Comparison of ENCODE assay signal across 9 cellular contexts in the genomic region with DNA sequence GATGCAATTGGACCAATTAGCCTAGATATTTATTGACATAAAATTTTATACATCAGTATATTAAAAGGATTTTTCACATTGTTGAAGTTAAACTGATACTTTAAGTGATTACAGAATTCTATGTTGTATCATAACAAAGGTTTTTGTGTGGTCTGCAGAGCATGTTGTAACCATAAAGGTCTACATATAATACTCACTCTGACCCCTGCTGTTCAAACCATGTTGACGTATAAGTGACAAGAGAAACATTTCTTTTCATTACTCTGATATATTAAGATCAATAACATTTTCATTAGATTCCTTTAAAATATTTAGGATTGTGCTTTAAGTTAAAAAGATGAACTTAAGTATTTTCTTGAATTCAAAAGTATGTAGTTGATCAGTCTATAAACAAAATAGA.
A peak's percentile ranks its signal among the peaks of the same experiment; 100 is the strongest.
DNase-seq lines count a peak whose midpoint lies in the region; ATAC-seq and TF ChIP-seq lines count a peak whose summit lies in the region.
"Had no signal": no experiment of that assay in that cellular context is flagged by ENCODE, and none has a peak within 500 bp of the region (broad histone marks: within the 10 kb centered on the region; RNA-seq: fewer than 3 reads in every experiment).

No MANE protein-coding gene starts in this region.

- CTCF ChIA-PET in activated CD8-positive, alpha-beta memory T cell treated with anti-CD3 and anti-CD28 coated beads, Interleukin-2, amount 10 ng/mL, durations not matched to agents 7 days and 5 days (lab: Charles Lee), result no interaction called here
- CTCF ChIA-PET in activated CD4-positive, alpha-beta memory T cell treated with anti-CD3 and anti-CD28 coated beads, Interleukin-2, amount 10 ng/mL, durations not matched to agents 7 days and 5 days (lab: Charles Lee), result no interaction called here

- POLR2A ChIA-PET in activated CD4-positive, alpha-beta memory T cell treated with anti-CD3 and anti-CD28 coated beads, Interleukin-2, amount 10 ng/mL, durations not matched to agents 7 days and 5 days (lab: Charles Lee), result no interaction called here

- H3K4me3 ChIP-seq in endodermal cell (ENCODE audit: low read length), result no peak overlapping the region
- H3K4me3 ChIP-seq: K562 had no signal

- no peaks in the 10 kb centered on the region for H3K36me3 Mint-ChIP-seq in endodermal cell (ENCODE audit: low read depth)
- no peaks in the 10 kb centered on the region for H3K36me3 Mint-ChIP-seq in activated CD8-positive, alpha-beta memory T cell treated with anti-CD3 and anti-CD28 coated beads, Interleukin-2, amount 10 ng/mL, durations not matched to agents 7 days and 5 days
- H3K36me3 Mint-ChIP-seq in stimulated activated naive B cell treated with anti-CD40 and anti-IgM and Interleukin-4, amounts not matched to agents 10 μg/mL and 1 μg/mL and 100 μg/mL, for 72 hours, result no peaks in the 10 kb centered on the region
- no peaks in the 10 kb centered on the region for H3K36me3 Mint-ChIP-seq in activated CD4-positive, alpha-beta memory T cell treated with anti-CD3 and anti-CD28 coated beads, Interleukin-2, amount 10 ng/mL, durations not matched to agents 7 days and 5 days (ENCODE audit: low read depth)

- no peak overlapping the region for H3K4me3 Mint-ChIP-seq in endodermal cell
- H3K4me3 Mint-ChIP-seq in activated CD8-positive, alpha-beta memory T cell treated with anti-CD3 and anti-CD28 coated beads, Interleukin-2, amount 10 ng/mL, durations not matched to agents 7 days and 5 days, result no peak overlapping the region
- H3K4me3 Mint-ChIP-seq in stimulated activated naive B cell treated with anti-CD40 and anti-IgM and Interleukin-4, amounts not matched to agents 10 μg/mL and 1 μg/mL and 100 μg/mL, for 72 hours, result no peak overlapping the region
- no peak overlapping the region for H3K4me3 Mint-ChIP-seq in activated CD4-positive, alpha-beta memory T cell treated with anti-CD3 and anti-CD28 coated beads, Interleukin-2, amount 10 ng/mL, durations not matched to agents 7 days and 5 days

- H3K9me3 ChIP-seq in endodermal cell (ENCODE audit: control insufficient read depth, low read length), result no peaks in the 10 kb centered on the region

- WGBS in endodermal cell (ENCODE audit: insufficient coverage in 1 of 2, insufficient read length in 1 of 2), 2 experiments, result no CpG with 5 or more reads among the region's 1 CpG

- no peak overlapping the region for H3K27ac Mint-ChIP-seq in endodermal cell
- H3K27ac Mint-ChIP-seq in activated CD8-positive, alpha-beta memory T cell treated with anti-CD3 and anti-CD28 coated beads, Interleukin-2, amount 10 ng/mL, durations not matched to agents 7 days and 5 days, result no peak overlapping the region
- H3K27ac Mint-ChIP-seq in stimulated activated naive B cell treated with anti-CD40 and anti-IgM and Interleukin-4, amounts not matched to agents 10 μg/mL and 1 μg/mL and 100 μg/mL, for 72 hours, result no peak overlapping the region
- H3K27ac Mint-ChIP-seq in activated CD4-positive, alpha-beta memory T cell treated with anti-CD3 and anti-CD28 coated beads, Interleukin-2, amount 10 ng/mL, durations not matched to agents 7 days and 5 days, result no peak overlapping the region

- TF ChIP-seq CTCF in C4-2B (conservative IDR thresholded peaks at IDR 0.05) (peak; percentile 35), endodermal cell (conservative IDR thresholded peaks at IDR 0.05) (peak; percentile 10)

- no peaks in the 10 kb centered on the region for H3K4me1 Mint-ChIP-seq in endodermal cell
- no peaks in the 10 kb centered on the region for H3K4me1 Mint-ChIP-seq in activated CD8-positive, alpha-beta memory T cell treated with anti-CD3 and anti-CD28 coated beads, Interleukin-2, amount 10 ng/mL, durations not matched to agents 7 days and 5 days
- no peaks in the 10 kb centered on the region for H3K4me1 Mint-ChIP-seq in stimulated activated naive B cell treated with anti-CD40 and anti-IgM and Interleukin-4, amounts not matched to agents 10 μg/mL and 1 μg/mL and 100 μg/mL, for 72 hours
- H3K4me1 Mint-ChIP-seq in activated CD4-positive, alpha-beta memory T cell treated with anti-CD3 and anti-CD28 coated beads, Interleukin-2, amount 10 ng/mL, durations not matched to agents 7 days and 5 days, result no peaks in the 10 kb centered on the region

- no peaks in the 10 kb centered on the region for H3K9me3 Mint-ChIP-seq in endodermal cell
- no peaks in the 10 kb centered on the region for H3K9me3 Mint-ChIP-seq in activated CD8-positive, alpha-beta memory T cell treated with anti-CD3 and anti-CD28 coated beads, Interleukin-2, amount 10 ng/mL, durations not matched to agents 7 days and 5 days (ENCODE audit: low read depth)
- no peaks in the 10 kb centered on the region for H3K9me3 Mint-ChIP-seq in stimulated activated naive B cell treated with anti-CD40 and anti-IgM and Interleukin-4, amounts not matched to agents 10 μg/mL and 1 μg/mL and 100 μg/mL, for 72 hours
- no peaks in the 10 kb centered on the region for H3K9me3 Mint-ChIP-seq in activated CD4-positive, alpha-beta memory T cell treated with anti-CD3 and anti-CD28 coated beads, Interleukin-2, amount 10 ng/mL, durations not matched to agents 7 days and 5 days

- no peaks in the 10 kb centered on the region for H3K27me3 ChIP-seq in endodermal cell (ENCODE audit: control insufficient read depth, insufficient read depth, low read length, poor library complexity, severe bottlenecking)

- H3K27me3 Mint-ChIP-seq in endodermal cell (ENCODE audit: insufficient read depth), result no peaks in the 10 kb centered on the region
- no peaks in the 10 kb centered on the region for H3K27me3 Mint-ChIP-seq in activated CD8-positive, alpha-beta memory T cell treated with anti-CD3 and anti-CD28 coated beads, Interleukin-2, amount 10 ng/mL, durations not matched to agents 7 days and 5 days
- H3K27me3 Mint-ChIP-seq in stimulated activated naive B cell treated with anti-CD40 and anti-IgM and Interleukin-4, amounts not matched to agents 10 μg/mL and 1 μg/mL and 100 μg/mL, for 72 hours, result no peaks in the 10 kb centered on the region
- H3K27me3 Mint-ChIP-seq in activated CD4-positive, alpha-beta memory T cell treated with anti-CD3 and anti-CD28 coated beads, Interleukin-2, amount 10 ng/mL, durations not matched to agents 7 days and 5 days, result no peaks in the 10 kb centered on the region

- H3K9ac ChIP-seq in endodermal cell (ENCODE audit: extremely low read depth, low read length, poor library complexity, severe bottlenecking), result no peak overlapping the region

- no peaks in the 10 kb centered on the region for H3K4me1 ChIP-seq in endodermal cell (ENCODE audit: control insufficient read depth, insufficient read depth, low read length)

- no peaks in the 10 kb centered on the region for H3K36me3 ChIP-seq in endodermal cell (ENCODE audit: control insufficient read depth, insufficient read depth, low read length)

- DNase-seq in NCI-H1092 treated with DMSO at 0.1 percent for 48 hours (lab: John Stamatoyannopoulos, UW) (peak; percentile 39), endodermal cell (no peak)
- DNase-seq in activated CD8-positive, alpha-beta memory T cell treated with anti-CD3 and anti-CD28 coated beads, Interleukin-2, amount 10 ng/mL, durations not matched to agents 7 days and 5 days, result no peak
- no peak for DNase-seq in activated CD4-positive, CD25-positive, alpha-beta regulatory T cell treated with anti-CD3 and anti-CD28 coated beads, Interleukin-2, amount 50 U/mL, for 72 hours
- no peak for DNase-seq in stimulated activated naive B cell treated with anti-CD40 and anti-IgM and Interleukin-4, amounts not matched to agents 10 μg/mL and 1 μg/mL and 100 μg/mL, for 72 hours
- DNase-seq in activated CD4-positive, alpha-beta memory T cell treated with anti-CD3 and anti-CD28 coated beads, Interleukin-2, amount 10 ng/mL, durations not matched to agents 7 days and 5 days, result no peak

- H3K27ac ChIP-seq in C4-2B (no peak overlapping the region), endodermal cell (ENCODE audit: low read depth, low read length) (no peak overlapping the region)

- ATAC-seq in GM18907 (IDR thresholded peaks at IDR 0.05; ENCODE audit: unreplicated experiment), result peak; percentile 70
- no peak for ATAC-seq in activated CD8-positive, alpha-beta memory T cell treated with anti-CD3 and anti-CD28 coated beads, Interleukin-2, amount 10 ng/mL, durations not matched to agents 7 days and 5 days
- no peak for ATAC-seq in stimulated activated naive B cell treated with anti-CD40 and anti-IgM and Interleukin-4, amounts not matched to agents 10 μg/mL and 1 μg/mL and 100 μg/mL, for 72 hours (replicated peaks)
- ATAC-seq: K562 had no signal
